ENCODE assay signal across 17 cellular contexts in the genomic region with DNA sequence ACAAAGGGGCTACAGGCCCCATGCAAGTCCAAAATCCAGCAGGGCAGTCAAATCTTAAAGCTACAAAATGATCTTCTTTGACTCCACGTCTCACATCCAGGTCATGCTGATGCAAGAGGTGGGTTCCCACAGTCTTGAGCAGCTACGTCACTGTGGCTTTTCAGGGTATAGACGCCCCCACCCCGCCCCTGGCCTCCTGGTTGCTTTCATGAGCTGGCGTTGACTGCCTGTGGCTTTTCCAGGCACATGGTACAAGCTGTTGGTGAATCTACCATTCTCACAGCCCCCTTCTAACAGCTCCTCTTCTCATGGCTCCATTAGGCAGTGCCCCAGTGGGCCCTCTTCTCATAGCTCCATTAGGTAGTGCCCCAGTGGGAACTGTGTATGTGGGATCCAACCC. TPM values are rescaled to one million over a fixed set of nuclear protein-coding genes. Genes with fewer than 3 reads are reported as not detected.
A peak's percentile ranks its signal among the peaks of the same experiment; 100 is the strongest.
DNase-seq lines count a peak whose midpoint lies in the region; TF ChIP-seq lines count a peak whose summit lies in the region.
"Had no signal": no experiment of that assay in that cellular context is flagged by ENCODE, and none has a peak within 500 bp of the region (broad histone marks: within the 10 kb centered on the region; RNA-seq: fewer than 3 reads in every experiment).

No MANE protein-coding gene starts in this region.

- peaks cover 32% of the 10 kb centered on the region for H3K9me3 ChIP-seq in endodermal cell (ENCODE audit: control insufficient read depth, low read length)
- H3K9me3 ChIP-seq in Karpas-422 (ENCODE audit: low read length), result no peaks in the 10 kb centered on the region

- H3K27ac Mint-ChIP-seq in activated CD4-positive, alpha-beta T cell treated with anti-CD3 and anti-CD28 coated beads, Interleukin-2, amount 10 ng/mL, durations not matched to agents 24 days and 14 days, result no peak overlapping the region
- no peak overlapping the region for H3K27ac Mint-ChIP-seq in activated CD4-positive, alpha-beta T cell treated with anti-CD3 and anti-CD28 coated beads, Interleukin-2, amount 10 ng/mL, durations not matched to agents 7 days and 5 days
- peak overlapping the region; percentile 13 for H3K27ac Mint-ChIP-seq in activated naive CD8-positive, alpha-beta T cell
- H3K27ac Mint-ChIP-seq in activated naive CD8-positive, alpha-beta T cell treated with anti-CD3 and anti-CD28 coated beads for 36 hours, result no peak overlapping the region
- H3K27ac Mint-ChIP-seq in HFFc6 (peak overlapping the region; percentile 18; the same call in 1 of the 2 replicates), endothelial cell (ENCODE audit: unreplicated experiment) (no peak overlapping the region), endodermal cell (no peak overlapping the region)
- H3K27ac Mint-ChIP-seq: B cell; CD8-positive, alpha-beta T cell; H9 had no signal

- H2AFZ ChIP-seq in Karpas-422 (ENCODE audit: low read length), result no peak overlapping the region

- no peak overlapping the region for H3K27ac ChIP-seq in endodermal cell (ENCODE audit: low read depth, low read length)
- H3K27ac ChIP-seq in Karpas-422 (ENCODE audit: low read length), result no peak overlapping the region
- H3K27ac ChIP-seq: BLaER1 treated with 17β-estradiol and CSF1 and Interleukin-3, amounts not matched to agents 10 nM and 100 nM had no signal

- no peaks in the 10 kb centered on the region for H3K79me2 ChIP-seq in Karpas-422 (ENCODE audit: low read length)

- no peaks in the 10 kb centered on the region for H4K20me1 ChIP-seq in Karpas-422 (ENCODE audit: insufficient read depth, low read depth, low read length)
- H4K20me1 ChIP-seq: BLaER1 treated with 17β-estradiol and CSF1 and Interleukin-3, amounts not matched to agents 10 nM and 100 nM had no signal

- peak; percentile 50 for DNase-seq in activated CD4-positive, alpha-beta T cell treated with anti-CD3 and anti-CD28 coated beads, Interleukin-2, amount 10 ng/mL, durations not matched to agents 24 days and 14 days
- no peak for DNase-seq in activated CD4-positive, alpha-beta T cell treated with anti-CD3 and anti-CD28 coated beads, Interleukin-2, amount 10 ng/mL, durations not matched to agents 7 days and 5 days
- DNase-seq in activated naive CD8-positive, alpha-beta T cell treated with anti-CD3 and anti-CD28 coated beads for 36 hours, result no peak
- DNase-seq in HFFc6 (no peak), endothelial cell (ENCODE audit: low spot score) (no peak), endodermal cell (no peak), Karpas-422 (no peak)
- DNase-seq: 8988T; Calu3; CD8-positive, alpha-beta T cell; DMS79 treated with DMSO at 0.1 percent for 48 hours; EL; H9 had no signal

- no peaks in the 10 kb centered on the region for H3K27me3 ChIP-seq in endodermal cell (ENCODE audit: control insufficient read depth, insufficient read depth, low read length, poor library complexity, severe bottlenecking)
- H3K27me3 ChIP-seq in Karpas-422 (ENCODE audit: low read length), result no peaks in the 10 kb centered on the region
- H3K27me3 ChIP-seq: BLaER1 treated with 17β-estradiol and CSF1 and Interleukin-3, amounts not matched to agents 10 nM and 100 nM had no signal

- no peaks in the 10 kb centered on the region for H3K27me3 Mint-ChIP-seq in activated CD4-positive, alpha-beta T cell treated with anti-CD3 and anti-CD28 coated beads, Interleukin-2, amount 10 ng/mL, durations not matched to agents 24 days and 14 days
- no peaks in the 10 kb centered on the region for H3K27me3 Mint-ChIP-seq in activated CD4-positive, alpha-beta T cell treated with anti-CD3 and anti-CD28 coated beads, Interleukin-2, amount 10 ng/mL, durations not matched to agents 7 days and 5 days
- H3K27me3 Mint-ChIP-seq in activated naive CD8-positive, alpha-beta T cell, result no peaks in the 10 kb centered on the region
- no peaks in the 10 kb centered on the region for H3K27me3 Mint-ChIP-seq in activated naive CD8-positive, alpha-beta T cell treated with anti-CD3 and anti-CD28 coated beads for 36 hours
- H3K27me3 Mint-ChIP-seq in HFFc6 (ENCODE audit: insufficient read depth), result peaks cover 5% of the 10 kb centered on the region
- peaks cover 6% of the 10 kb centered on the region for H3K27me3 Mint-ChIP-seq in endothelial cell (ENCODE audit: unreplicated experiment)
- H3K27me3 Mint-ChIP-seq in endodermal cell (ENCODE audit: insufficient read depth), result peaks cover 2% of the 10 kb centered on the region
- H3K27me3 Mint-ChIP-seq: B cell had no signal

- intact Hi-C loops in activated CD4-positive, alpha-beta T cell treated with anti-CD3 and anti-CD28 coated beads, Interleukin-2, amount 10 ng/mL, durations not matched to agents 24 days and 14 days (cut with micrococcal nuclease), result no loop called here

- POLR2A ChIA-PET in activated CD4-positive, alpha-beta T cell treated with anti-CD3 and anti-CD28 coated beads, Interleukin-2, amount 10 ng/mL, durations not matched to agents 7 days and 5 days (lab: Charles Lee), result no interaction called here

- no peak overlapping the region for H3K4me2 ChIP-seq in Karpas-422 (ENCODE audit: low read depth, low read length, poor library complexity, severe bottlenecking)
- H3K4me2 ChIP-seq: BLaER1 treated with 17β-estradiol and CSF1 and Interleukin-3, amounts not matched to agents 10 nM and 100 nM had no signal

- CTCF ChIA-PET in activated CD4-positive, alpha-beta T cell treated with anti-CD3 and anti-CD28 coated beads, Interleukin-2, amount 10 ng/mL, durations not matched to agents 7 days and 5 days (lab: Charles Lee), result interaction anchor here (1.1 to 1.2 kb wide), 2 partner anchors 14 to 30 kb away, joined by 3 to 5 read pairs; no protein-coding TSS in a partner anchor

- WGBS in endodermal cell (ENCODE audit: insufficient coverage in 1 of 2, insufficient read length in 1 of 2), 2 experiments, result 94 to 100% methylated on average over 5 of the region's 5 CpGs

- H3K36me3 Mint-ChIP-seq in activated CD4-positive, alpha-beta T cell treated with anti-CD3 and anti-CD28 coated beads, Interleukin-2, amount 10 ng/mL, durations not matched to agents 24 days and 14 days (ENCODE audit: low read depth), result peaks cover 32% of the 10 kb centered on the region
- H3K36me3 Mint-ChIP-seq in activated CD4-positive, alpha-beta T cell treated with anti-CD3 and anti-CD28 coated beads, Interleukin-2, amount 10 ng/mL, durations not matched to agents 7 days and 5 days (ENCODE audit: low read depth), result peaks cover 11% of the 10 kb centered on the region
- H3K36me3 Mint-ChIP-seq in activated naive CD8-positive, alpha-beta T cell, result peaks cover 16% of the 10 kb centered on the region
- peaks cover 29% of the 10 kb centered on the region for H3K36me3 Mint-ChIP-seq in activated naive CD8-positive, alpha-beta T cell treated with anti-CD3 and anti-CD28 coated beads for 36 hours
- H3K36me3 Mint-ChIP-seq in HFFc6 (ENCODE audit: low read depth) (peaks cover 70% of the 10 kb centered on the region), endothelial cell (ENCODE audit: low read depth, unreplicated experiment) (peaks cover 36% of the 10 kb centered on the region), endodermal cell (ENCODE audit: low read depth) (peaks cover 8% of the 10 kb centered on the region)

- H3K9me3 Mint-ChIP-seq in activated CD4-positive, alpha-beta T cell treated with anti-CD3 and anti-CD28 coated beads, Interleukin-2, amount 10 ng/mL, durations not matched to agents 24 days and 14 days, result peaks cover 26% of the 10 kb centered on the region
- H3K9me3 Mint-ChIP-seq in activated CD4-positive, alpha-beta T cell treated with anti-CD3 and anti-CD28 coated beads, Interleukin-2, amount 10 ng/mL, durations not matched to agents 7 days and 5 days, result peaks cover 20% of the 10 kb centered on the region
- no peaks in the 10 kb centered on the region for H3K9me3 Mint-ChIP-seq in activated naive CD8-positive, alpha-beta T cell (ENCODE audit: low read depth)
- H3K9me3 Mint-ChIP-seq in activated naive CD8-positive, alpha-beta T cell treated with anti-CD3 and anti-CD28 coated beads for 36 hours, result peaks cover 13% of the 10 kb centered on the region
- H3K9me3 Mint-ChIP-seq in HFFc6, result peaks cover 19% of the 10 kb centered on the region
- peaks cover 8% of the 10 kb centered on the region for H3K9me3 Mint-ChIP-seq in endothelial cell (ENCODE audit: unreplicated experiment)
- peaks cover 25% of the 10 kb centered on the region for H3K9me3 Mint-ChIP-seq in endodermal cell

- H3K4me3 ChIP-seq in endodermal cell (ENCODE audit: low read length) (no peak overlapping the region), Karpas-422 (ENCODE audit: low read length) (no peak overlapping the region)
- H3K4me3 ChIP-seq: BLaER1 treated with 17β-estradiol and CSF1 and Interleukin-3, amounts not matched to agents 10 nM and 100 nM; GM12878 had no signal

- H3K9me2 ChIP-seq in Karpas-422 (replicated peaks; ENCODE audit: insufficient read depth, low read length), result no peaks in the 10 kb centered on the region

- no peak for TF ChIP-seq CTCF in HFFc6 (IDR thresholded peaks at IDR 0.05)
- no peak for TF ChIP-seq CTCF in endothelial cell (IDR thresholded peaks at IDR 0.05; ENCODE audit: unreplicated experiment)
- no peak for TF ChIP-seq CTCF in endodermal cell (conservative IDR thresholded peaks at IDR 0.05)

- no peaks in the 10 kb centered on the region for H3K4me1 ChIP-seq in endodermal cell (ENCODE audit: control insufficient read depth, insufficient read depth, low read length)
- H3K4me1 ChIP-seq in Karpas-422 (ENCODE audit: low read length), result no peaks in the 10 kb centered on the region

- H3K4me3 Mint-ChIP-seq in activated CD4-positive, alpha-beta T cell treated with anti-CD3 and anti-CD28 coated beads, Interleukin-2, amount 10 ng/mL, durations not matched to agents 24 days and 14 days, result no peak overlapping the region
- H3K4me3 Mint-ChIP-seq in activated CD4-positive, alpha-beta T cell treated with anti-CD3 and anti-CD28 coated beads, Interleukin-2, amount 10 ng/mL, durations not matched to agents 7 days and 5 days, result no peak overlapping the region
- no peak overlapping the region for H3K4me3 Mint-ChIP-seq in activated naive CD8-positive, alpha-beta T cell
- H3K4me3 Mint-ChIP-seq in activated naive CD8-positive, alpha-beta T cell treated with anti-CD3 and anti-CD28 coated beads for 36 hours, result no peak overlapping the region
- no peak overlapping the region for H3K4me3 Mint-ChIP-seq in HFFc6
- peak overlapping the region; percentile 12 for H3K4me3 Mint-ChIP-seq in endothelial cell (ENCODE audit: unreplicated experiment)
- no peak overlapping the region for H3K4me3 Mint-ChIP-seq in endodermal cell
- H3K4me3 Mint-ChIP-seq: B cell; CD8-positive, alpha-beta T cell; H9 had no signal

- H3K36me3 ChIP-seq in endodermal cell (ENCODE audit: control insufficient read depth, insufficient read depth, low read length), result no peaks in the 10 kb centered on the region
- H3K36me3 ChIP-seq in Karpas-422 (ENCODE audit: insufficient read depth, low read length), result peaks cover 3% of the 10 kb centered on the region; the same call in 1 of the 2 replicates

- H3K9ac ChIP-seq in endodermal cell (ENCODE audit: extremely low read depth, low read length, poor library complexity, severe bottlenecking) (no peak overlapping the region), Karpas-422 (ENCODE audit: low read length) (no peak overlapping the region)
- H3K9ac ChIP-seq: BLaER1 treated with 17β-estradiol and CSF1 and Interleukin-3, amounts not matched to agents 10 nM and 100 nM had no signal

- H3K4me1 Mint-ChIP-seq in activated CD4-positive, alpha-beta T cell treated with anti-CD3 and anti-CD28 coated beads, Interleukin-2, amount 10 ng/mL, durations not matched to agents 24 days and 14 days, result peaks cover 2% of the 10 kb centered on the region
- peaks cover 5% of the 10 kb centered on the region for H3K4me1 Mint-ChIP-seq in activated CD4-positive, alpha-beta T cell treated with anti-CD3 and anti-CD28 coated beads, Interleukin-2, amount 10 ng/mL, durations not matched to agents 7 days and 5 days
- H3K4me1 Mint-ChIP-seq in activated naive CD8-positive, alpha-beta T cell (ENCODE audit: low read depth), result peaks cover 15% of the 10 kb centered on the region
- peaks cover 22% of the 10 kb centered on the region for H3K4me1 Mint-ChIP-seq in activated naive CD8-positive, alpha-beta T cell treated with anti-CD3 and anti-CD28 coated beads for 36 hours
- H3K4me1 Mint-ChIP-seq in HFFc6 (ENCODE audit: low read depth), result peaks cover 41% of the 10 kb centered on the region
- no peaks in the 10 kb centered on the region for H3K4me1 Mint-ChIP-seq in endothelial cell (ENCODE audit: unreplicated experiment)
- peaks cover 2% of the 10 kb centered on the region for H3K4me1 Mint-ChIP-seq in endodermal cell
- H3K4me1 Mint-ChIP-seq: B cell, H9 had no signal

RNA-seq across cellular contexts. Expression of gene NT5E, which starts 47.0 kb away (rescaled TPM):
- 14.8 and 15.2 TPM in 2 replicates for total RNA-seq in activated CD4-positive, alpha-beta T cell treated with anti-CD3 and anti-CD28 coated beads, Interleukin-2, amount 10 ng/mL, durations not matched to agents 24 days and 14 days
- 1 to 10 TPM; 6.1 to 7.2 TPM for total RNA-seq in activated CD4-positive, alpha-beta T cell treated with anti-CD3 and anti-CD28 coated beads, Interleukin-2, amount 10 ng/mL, durations not matched to agents 7 days and 5 days
- total RNA-seq in activated naive CD8-positive, alpha-beta T cell treated with anti-CD3 and anti-CD28 coated beads for 36 hours, result 1 to 10 TPM; 8.4 to 9.9 TPM
- 100 to 1,000 TPM; 263 to 375 (median 316) TPM for total RNA-seq in HFFc6 (2021; fragmentation: NEBNext Ultra II Directional; extraction: Animal tissue kit (Norgen Biotek cat#: 25700))
- total RNA-seq in endothelial cell (ENCODE audit: unreplicated experiment) (47.1 TPM), endodermal cell (under 1 TPM; 0.33 to 0.75 TPM)
- polyA plus RNA-seq in endodermal cell (2013, experiment 1 of 2), result 0.71 TPM
- 1.6 TPM for polyA plus RNA-seq in endodermal cell (2013, experiment 2 of 2)
- not detected in 2 replicates for total RNA-seq in Karpas-422 (2014; rRNA removed; shearing (Covaris generic); ENCODE audit: low replicate concordance)

Comparison
In these comparisons a context has a peak if more than half of its experiments do, and no peak if none do; other contexts are left out.
1. H3K27ac Mint-ChIP-seq: peak in activated naive CD8-positive, alpha-beta T cell (single experiment) and HFFc6 (single experiment); none in activated CD4-positive, alpha-beta T cell treated with anti-CD3 and anti-CD28 coated beads, Interleukin-2, amount 10 ng/mL, durations not matched to agents 24 days and 14 days (single experiment), activated CD4-positive, alpha-beta T cell treated with anti-CD3 and anti-CD28 coated beads, Interleukin-2, amount 10 ng/mL, durations not matched to agents 7 days and 5 days (single experiment), activated naive CD8-positive, alpha-beta T cell treated with anti-CD3 and anti-CD28 coated beads for 36 hours (single experiment), endothelial cell (single experiment) and endodermal cell (single experiment).